In the genomic region with DNA sequence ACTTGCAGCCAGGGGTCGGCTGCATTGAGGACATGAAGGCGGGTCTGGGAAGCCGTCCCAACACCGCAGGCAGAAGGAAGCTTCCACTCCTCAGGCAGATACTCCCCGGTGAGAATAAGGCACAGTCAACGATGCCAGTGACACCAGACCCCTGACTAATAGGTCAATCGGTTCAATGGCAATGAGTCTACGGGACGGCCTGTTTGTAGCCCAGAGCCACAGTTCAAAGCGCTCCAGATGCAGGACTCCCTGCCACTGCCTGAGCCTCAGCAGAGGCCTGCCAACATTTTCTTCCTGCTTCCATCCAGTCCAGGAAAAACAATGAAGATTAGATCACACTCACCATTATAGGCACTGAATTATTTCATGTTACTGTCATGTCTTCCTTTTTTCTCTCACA, we compare ENCODE assay signal across 34 cellular contexts.
DNase-seq lines count a peak whose midpoint lies in the region; ATAC-seq, FAIRE-seq and TF ChIP-seq lines count a peak whose summit lies in the region.
"Had no signal": no experiment of that assay in that cellular context is flagged by ENCODE, and none has a peak within 500 bp of the region (broad histone marks: within the 10 kb centered on the region; RNA-seq: fewer than 3 reads in every experiment).

No MANE protein-coding gene starts in this region.

- TF ChIP-seq CTCF in IMR-90 (conservative IDR thresholded peaks at IDR 0.05; ENCODE audit: low read depth, low read length) (no peak), H1 (IDR thresholded peaks at IDR 0.05; ENCODE audit: control extremely low read depth in 1 of 3, insufficient read depth in 1 of 3, low read depth in 1 of 3, low read length in 3 of 3) (no peak), GM10266 (IDR thresholded peaks at IDR 0.05; ENCODE audit: control insufficient read depth, insufficient read depth, low read depth, missing control alignments) (no peak)

- no peak overlapping the region for H3K18ac ChIP-seq in IMR-90 (ENCODE audit: low read depth, low read length)
- no peak overlapping the region for H3K18ac ChIP-seq in H1 (ENCODE audit: extremely low read depth, low read length)
- no peak overlapping the region for H3K18ac ChIP-seq in mesenchymal stem cell (ENCODE audit: low read depth in 1 of 2, low read length in 2 of 2)
- H3K18ac ChIP-seq in trophoblast cell (ENCODE audit: low read length), result no peak overlapping the region

- TF ChIP-seq EP300 in H1 (IDR thresholded peaks at IDR 0.05; ENCODE audit: borderline replicate concordance in 1 of 2, low read depth in 2 of 2, low read length in 2 of 2), result no peak

- H3K4me3 ChIP-seq in IMR-90 (ENCODE audit: insufficient read depth, low read depth, low read length) (no peak overlapping the region), H1 (ENCODE audit: extremely low read depth in 1 of 4, insufficient read depth in 2 of 4, low read depth in 3 of 4, low read length in 4 of 4) (no peak overlapping the region), mesenchymal stem cell (ENCODE audit: insufficient read depth in 1 of 2, low read depth in 1 of 2, low read length in 2 of 2) (peak overlapping the region in 1 of 2 experiments; percentile 14), trophoblast cell (ENCODE audit: low read depth, low read length) (no peak overlapping the region)
- H3K4me3 ChIP-seq: breast epithelium, heart right ventricle had no signal

- H3K79me1 ChIP-seq in IMR-90 (ENCODE audit: low read depth in 1 of 2, low read length in 2 of 2), result no peaks in the 10 kb centered on the region
- H3K79me1 ChIP-seq in H1 (ENCODE audit: low read depth, low read length), result no peaks in the 10 kb centered on the region
- no peaks in the 10 kb centered on the region for H3K79me1 ChIP-seq in mesenchymal stem cell (replicated peaks; ENCODE audit: low read length, poor library complexity, severe bottlenecking)
- no peaks in the 10 kb centered on the region for H3K79me1 ChIP-seq in trophoblast cell (ENCODE audit: low read length)

- H3K79me2 ChIP-seq in H1 (ENCODE audit: control insufficient read depth in 1 of 2, insufficient read depth in 2 of 2, low read length in 2 of 2) (no peaks in the 10 kb centered on the region), trophoblast cell (ENCODE audit: control insufficient read depth, insufficient read depth, low read length, poor library complexity) (no peaks in the 10 kb centered on the region)

- intact Hi-C loops in IMR-90 (cut with micrococcal nuclease), result loop anchor here (1.0 to 5.0 kb wide), 2 partner anchors 22 to 209 kb away; partner anchors contain the start of gene KIAA1191

- no peak for ATAC-seq in IMR-90 (ENCODE audit: low read depth)
- ATAC-seq: heart right ventricle had no signal

- H3K23ac ChIP-seq in IMR-90 (ENCODE audit: low read depth, low read length), result no peak overlapping the region
- no peak overlapping the region for H3K23ac ChIP-seq in H1 (ENCODE audit: insufficient read length)
- H3K23ac ChIP-seq in mesenchymal stem cell (ENCODE audit: low read length in 2 of 2), result no peak overlapping the region
- no peak overlapping the region for H3K23ac ChIP-seq in trophoblast cell (ENCODE audit: low read length)

- TF ChIP-seq RAD21 in IMR-90 (IDR thresholded peaks at IDR 0.05; ENCODE audit: low read length) (no peak), H1 (IDR thresholded peaks at IDR 0.05 in 1 of 2, conservative IDR thresholded peaks at IDR 0.05 in 1 of 2; ENCODE audit: low read depth in 2 of 2, low read length in 2 of 2) (no peak)

- peak overlapping the region; percentile 72 for H2AK5ac ChIP-seq in IMR-90 (ENCODE audit: low read depth, low read length)
- H2AK5ac ChIP-seq in H1 (ENCODE audit: low read depth, low read length), result no peak overlapping the region
- H2AK5ac ChIP-seq in mesenchymal stem cell (ENCODE audit: low read length, severe bottlenecking), result no peak overlapping the region
- H2AK5ac ChIP-seq in trophoblast cell (ENCODE audit: low read length), result no peak overlapping the region

- H2AFZ ChIP-seq in IMR-90 (replicated peaks; ENCODE audit: low read length, poor library complexity) (peak overlapping the region; percentile 64), H1 (ENCODE audit: low read length) (0 out of 2 replicates have a peak overlapping the region, but pooled peaks have one; percentile 54), mesenchymal stem cell (ENCODE audit: low read depth, low read length) (no peak overlapping the region), trophoblast cell (ENCODE audit: insufficient read depth, low read length, poor library complexity) (no peak overlapping the region)

- in situ Hi-C loops in IMR-90 (cut with MboI; ENCODE audit: low sequenced_read_pairs), result no loop called here

- H2BK120ac ChIP-seq in IMR-90 (ENCODE audit: low read depth, low read length) (no peak overlapping the region; the same call in 1 of the 2 replicates), H1 (replicated peaks; ENCODE audit: low read depth, low read length) (no peak overlapping the region), mesenchymal stem cell (ENCODE audit: low read depth, low read length) (no peak overlapping the region), trophoblast cell (ENCODE audit: insufficient read depth, low read length, poor library complexity) (no peak overlapping the region)

- FAIRE-seq in H1 (lab: Jason Lieb, UNC), result no peak
- FAIRE-seq: colon, GM18507, H54, keratinocyte, urothelium cell line had no signal

- TF ChIP-seq POLR2A in IMR-90 (IDR thresholded peaks at IDR 0.05; ENCODE audit: low read depth, low read length) (no peak), H1 (IDR thresholded peaks at IDR 0.05; ENCODE audit: control extremely low read depth in 1 of 2, low read depth in 2 of 2, low read length in 2 of 2) (no peak)

- H3K9me3 ChIP-seq in IMR-90 (ENCODE audit: control insufficient read depth, insufficient read depth, low read length), result no peaks in the 10 kb centered on the region
- H3K9me3 ChIP-seq in H1 (ENCODE audit: insufficient read depth in 2 of 2, low read depth in 1 of 2, low read length in 1 of 2), result no peaks in the 10 kb centered on the region
- no peaks in the 10 kb centered on the region for H3K9me3 ChIP-seq in mesenchymal stem cell (ENCODE audit: control insufficient read depth, low read length)
- peaks cover 3% of the 10 kb centered on the region for H3K9me3 ChIP-seq in trophoblast cell (ENCODE audit: insufficient read depth, low read depth, low read length)
- H3K9me3 ChIP-seq: breast epithelium, Caco-2, heart right ventricle had no signal

- H3K14ac ChIP-seq in IMR-90 (replicated peaks; ENCODE audit: low read depth, low read length) (no peak overlapping the region), H1 (ENCODE audit: insufficient read length) (no peak overlapping the region), mesenchymal stem cell (ENCODE audit: low read length in 2 of 2) (no peak overlapping the region), trophoblast cell (ENCODE audit: low read length) (no peak overlapping the region)

- H3K27me3 ChIP-seq in IMR-90 (ENCODE audit: control insufficient read depth, insufficient read depth, low read length) (no peaks in the 10 kb centered on the region; the same call in 1 of the 2 replicates), H1 (replicated peaks in 1 of 4; ENCODE audit: control insufficient read depth in 3 of 4, extremely low read depth in 1 of 4, insufficient read depth in 3 of 4, low read length in 3 of 4) (no peaks in the 10 kb centered on the region; a peak in 2 of 7 replicates), mesenchymal stem cell (ENCODE audit: control insufficient read depth in 1 of 2, insufficient read depth in 1 of 2, low read length in 2 of 2) (peaks cover 0 to 8% of the 10 kb centered on the region in 2 experiments), trophoblast cell (ENCODE audit: insufficient read depth, low read length) (no peaks in the 10 kb centered on the region)

- H3K9ac ChIP-seq in IMR-90 (ENCODE audit: low read depth, low read length), result no peak overlapping the region
- H3K9ac ChIP-seq in H1 (replicated peaks in 1 of 4; ENCODE audit: extremely low read depth in 1 of 4, low read depth in 3 of 4, low read length in 3 of 4), result no peak overlapping the region
- peak overlapping the region; percentile 17 for H3K9ac ChIP-seq in mesenchymal stem cell (ENCODE audit: low read length)
- H3K9ac ChIP-seq in trophoblast cell (ENCODE audit: low read length), result no peak overlapping the region

- peaks cover 10% of the 10 kb centered on the region; the same call in 1 of the 2 replicates for H3K9me1 ChIP-seq in IMR-90 (ENCODE audit: insufficient read depth, low read length)

- no peak overlapping the region for H3K4me2 ChIP-seq in IMR-90 (ENCODE audit: low read depth, low read length)
- no peak overlapping the region for H3K4me2 ChIP-seq in H1 (ENCODE audit: insufficient read depth in 1 of 2, low read depth in 2 of 2, low read length in 2 of 2)
- H3K4me2 ChIP-seq in mesenchymal stem cell (ENCODE audit: low read length, poor library complexity, severe bottlenecking), result no peak overlapping the region
- H3K4me2 ChIP-seq in trophoblast cell (ENCODE audit: low read length), result no peak overlapping the region

- H3K23me2 ChIP-seq in H1 (ENCODE audit: low read depth, low read length), result no peaks in the 10 kb centered on the region

- H4K20me1 ChIP-seq in IMR-90 (ENCODE audit: insufficient read depth, low read length) (peaks cover 3% of the 10 kb centered on the region; the same call in 1 of the 2 replicates), H1 (replicated peaks in 1 of 2; ENCODE audit: control insufficient read depth in 1 of 2, insufficient read depth in 2 of 2, low read length in 2 of 2) (no peaks in the 10 kb centered on the region)

- H3K36me3 ChIP-seq in IMR-90 (ENCODE audit: control insufficient read depth, insufficient read depth, low read length) (no peaks in the 10 kb centered on the region), H1 (ENCODE audit: control insufficient read depth in 2 of 4, insufficient read depth in 4 of 4, low read length in 3 of 4) (no peaks in the 10 kb centered on the region), mesenchymal stem cell (ENCODE audit: control insufficient read depth in 1 of 2, insufficient read depth in 2 of 2, low read depth in 1 of 2, low read length in 2 of 2) (no peaks in the 10 kb centered on the region), trophoblast cell (ENCODE audit: control insufficient read depth in 1 of 2, insufficient read depth in 2 of 2, low read length in 2 of 2) (no peaks in the 10 kb centered on the region)
- H3K36me3 ChIP-seq: breast epithelium, heart right ventricle had no signal

- CTCF ChIA-PET in IMR-90 (lab: Yijun Ruan, JAX) (interaction anchor here (0.6 kb wide), 1 partner anchor 96 kb away, joined by 3 read pairs; no protein-coding TSS in a partner anchor), H1 (lab: Charles Lee; ENCODE audit: partially characterized antibody) (interaction anchor here (0.9 to 2.5 kb wide), 3 partner anchors 11 to 25 kb away, joined by 3 to 6 read pairs (median 3); no protein-coding TSS in a partner anchor)

- peak overlapping the region; percentile 10 for H2AK9ac ChIP-seq in IMR-90 (replicated peaks; ENCODE audit: low read depth, low read length, poor library complexity)

- H4K12ac ChIP-seq in trophoblast cell (ENCODE audit: low read depth, low read length), result no peak overlapping the region

- H3K4me1 ChIP-seq in IMR-90 (ENCODE audit: control insufficient read depth, insufficient read depth, low read length), result peaks cover 22% of the 10 kb centered on the region
- H3K4me1 ChIP-seq in H1 (replicated peaks in 1 of 4; ENCODE audit: control insufficient read depth in 3 of 4, insufficient read depth in 4 of 4, low read length in 3 of 4), result peaks cover 0 to 15% (median 7%) of the 10 kb centered on the region in 4 experiments; a peak in 5 of 7 replicates
- peaks cover 8% of the 10 kb centered on the region for H3K4me1 ChIP-seq in mesenchymal stem cell (ENCODE audit: control insufficient read depth, insufficient read depth, low read depth, low read length)
- no peaks in the 10 kb centered on the region for H3K4me1 ChIP-seq in trophoblast cell (ENCODE audit: control insufficient read depth in 1 of 2, insufficient read depth in 2 of 2, low read length in 2 of 2)
- H3K4me1 ChIP-seq: breast epithelium, Caco-2, heart right ventricle had no signal

- POLR2A ChIA-PET in IMR-90 (lab: Charles Lee; ENCODE audit: unreplicated experiment), result no interaction called here
- POLR2A ChIA-PET in H1 (lab: Charles Lee; ENCODE audit: partially characterized antibody), result interaction anchor here (1.2 kb wide), 1 partner anchor 9 kb away, joined by 5 read pairs; no protein-coding TSS in a partner anchor

- H4K5ac ChIP-seq in IMR-90 (ENCODE audit: low read depth, low read length) (no peak overlapping the region; the same call in 1 of the 2 replicates), H1 (ENCODE audit: insufficient read length, low read depth, low read length) (no peak overlapping the region)

- 27% methylated on average over 6 of the region's 10 CpGs; no CpG with 5 or more reads in 1 of the 2 experiments for WGBS in IMR-90 (ENCODE audit: extremely low coverage in 2 of 2, insufficient read length in 1 of 2), 2 experiments
- 82% methylated on average over 10 of the region's 10 CpGs; no CpG with 5 or more reads in 1 of the 2 experiments for WGBS in H1 (ENCODE audit: extremely low coverage in 1 of 2, insufficient coverage in 1 of 2, insufficient read length in 1 of 2, insufficient replicate concordance in 2 of 2, low coverage in 1 of 2, low lambda C conversion rate in 2 of 2, missing lambda C conversion rate in 1 of 2), 2 experiments
- WGBS in mesenchymal stem cell, result 72% methylated on average over 10 of the region's 10 CpGs
- no CpG with 5 or more reads among the region's 10 CpGs for WGBS in trophoblast cell (ENCODE audit: extremely low coverage, insufficient coverage, insufficient read length)

- H2BK12ac ChIP-seq in H1 (ENCODE audit: low read depth, low read length) (no peak overlapping the region), mesenchymal stem cell (ENCODE audit: low read length in 2 of 2) (no peak overlapping the region), trophoblast cell (ENCODE audit: low read length) (no peak overlapping the region)

- H3K4ac ChIP-seq in IMR-90 (ENCODE audit: low read depth, low read length), result peak overlapping the region; percentile 13; the same call in 1 of the 2 replicates
- no peak overlapping the region for H3K4ac ChIP-seq in H1 (replicated peaks; ENCODE audit: insufficient read length, low read depth, low read length)
- no peak overlapping the region for H3K4ac ChIP-seq in mesenchymal stem cell (ENCODE audit: low read depth in 1 of 2, low read length in 2 of 2)
- no peak overlapping the region for H3K4ac ChIP-seq in trophoblast cell (ENCODE audit: low read depth, low read length)

- peak; percentile 26 for DNase-seq in AG08395 (ENCODE audit: low spot score)
- DNase-seq in IMR-90, result no peak
- no peak for DNase-seq in H1 (ENCODE audit: low read depth in 1 of 2, low spot score in 2 of 2)
- no peak for DNase-seq in mesenchymal stem cell
- no peak for DNase-seq in ureter (ENCODE audit: low spot score)
- no peak for DNase-seq in trophoblast cell
- DNase-seq in NCI-H1694 treated with DMSO at 0.1 percent for 48 hours (lab: John Stamatoyannopoulos, UW), result no peak
- no peak for DNase-seq in GM10266 (ENCODE audit: extremely low spot score)
- DNase-seq: activated CD4-positive, alpha-beta memory T cell treated with anti-CD3 and anti-CD28 coated beads for 36 hours; activated CD4-positive, alpha-beta T cell treated with anti-CD3 and anti-CD28 coated beads for 1 hour; activated CD8-positive, alpha-beta memory T cell treated with anti-CD3 and anti-CD28 coated beads, Interleukin-2, amount 50 U/mL, for 48 hours; activated naive CD4-positive, alpha-beta T cell treated with anti-CD3 and anti-CD28 coated beads, Interleukin-2, amount 50 U/mL, for 16 hours; amniotic stem cell; Caco-2; DMS79 treated with DMSO at 0.1 percent for 48 hours; effector CD8-positive, alpha-beta T cell; foreskin melanocyte; heart right ventricle; midbrain; naive B cell; NCI-H1092 treated with DMSO at 0.1 percent for 48 hours; NCI-H187 treated with DMSO at 0.1 percent for 48 hours; NCI-H510A treated with DMSO at 0.1 percent for 48 hours; occipital lobe; stimulated activated naive CD4-positive, alpha-beta T cell; T-helper 2 cell had no signal

- H3K56ac ChIP-seq in IMR-90 (ENCODE audit: extremely low read depth, insufficient read depth, low read length) (no peak overlapping the region), H1 (replicated peaks; ENCODE audit: insufficient read length, low read depth, low read length) (no peak overlapping the region)

- H2BK15ac ChIP-seq in IMR-90 (ENCODE audit: low read depth, low read length) (no peak overlapping the region), H1 (ENCODE audit: low read length) (no peak overlapping the region), mesenchymal stem cell (ENCODE audit: low read depth, poor library complexity, severe bottlenecking) (no peak overlapping the region)

- dilution Hi-C loops in IMR-90 (cut with HindIII; ENCODE audit: low sequenced_read_pairs, unreplicated experiment), result no loop called here

- peak overlapping the region; percentile 22; the same call in 1 of the 2 replicates for H2BK20ac ChIP-seq in IMR-90 (ENCODE audit: low read depth, low read length)
- H2BK20ac ChIP-seq in H1 (ENCODE audit: low read length), result no peak overlapping the region

- BruUV-seq in IMR-90 (replicated peaks; lab: Mats Ljungman, UMichigan), result no TSS peak

- H2BK5ac ChIP-seq in IMR-90 (ENCODE audit: low read depth, low read length, poor library complexity, severe bottlenecking) (no peak overlapping the region), H1 (ENCODE audit: low read depth, low read length) (no peak overlapping the region), mesenchymal stem cell (ENCODE audit: low read depth, low read length, poor library complexity, severe bottlenecking) (no peak overlapping the region), trophoblast cell (ENCODE audit: low read depth, low read length, poor library complexity) (no peak overlapping the region)

- H3K27ac ChIP-seq in IMR-90 (ENCODE audit: insufficient read depth, low read length) (no peak overlapping the region), H1 (ENCODE audit: low read depth, low read length) (no peak overlapping the region), mesenchymal stem cell (ENCODE audit: low read length, poor library complexity, severe bottlenecking) (no peak overlapping the region), trophoblast cell (ENCODE audit: low read depth, low read length) (no peak overlapping the region)
- H3K27ac ChIP-seq: 22Rv1, breast epithelium, epithelial cell of prostate, heart right ventricle had no signal

- H4K91ac ChIP-seq in IMR-90 (ENCODE audit: insufficient read depth, low read depth, low read length) (no peak overlapping the region), H1 (replicated peaks; ENCODE audit: insufficient read length, low read length) (no peak overlapping the region), mesenchymal stem cell (ENCODE audit: low read length) (peak overlapping the region; percentile 44), trophoblast cell (ENCODE audit: low read depth, low read length) (no peak overlapping the region)

- H4K8ac ChIP-seq in IMR-90 (ENCODE audit: low read depth in 2 of 2, low read length in 2 of 2), result no peak overlapping the region
- no peak overlapping the region for H4K8ac ChIP-seq in H1 (ENCODE audit: extremely low read depth, insufficient read depth, low read length)
- H4K8ac ChIP-seq in mesenchymal stem cell (ENCODE audit: low read length), result no peak overlapping the region
- H4K8ac ChIP-seq in trophoblast cell (ENCODE audit: low read depth, low read length), result no peak overlapping the region

Comparison
In these comparisons a context has a peak if more than half of its experiments do, and no peak if none do; other contexts are left out.
1. H2AFZ ChIP-seq: peak in IMR-90 (single experiment) and H1 (single experiment); none in mesenchymal stem cell (single experiment) and trophoblast cell (single experiment).